Comparison of ENCODE assay signal across 1 cellular context in genomic region chr16:28622532-28623171, GRCh38.
TF ChIP-seq lines count a peak whose summit lies in the region.
"Not testable (repeated sequence)": the region's sequence is repeated elsewhere in the genome, so short reads cannot be mapped to it uniquely, and the experiment has no call there.

No MANE protein-coding gene starts in this region.

TF ChIP-seq in HepG2, 621 proteins besides CTCF, POLR2A, EP300 and RAD21:
- TF ChIP-seq HNF4A (CRISPR knock-in tag; IDR thresholded peaks at IDR 0.05) = peak; percentile 59
- TF ChIP-seq LCORL (IDR thresholded peaks at IDR 0.05); SOX6 (IDR thresholded peaks at IDR 0.05); NR2F6 (CRISPR knock-in tag; IDR thresholded peaks at IDR 0.05): not testable (repeated sequence)
- TF ChIP-seq LCORL (CRISPR knock-in tag; IDR thresholded peaks at IDR 0.05) = 0 out of 2 replicates have a peak, but pooled peaks have one; percentile 21
- TF ChIP-seq RARA (CRISPR knock-in tag; IDR thresholded peaks at IDR 0.05) = peak; percentile 74
- TF ChIP-seq SOX6 (CRISPR knock-in tag; IDR thresholded peaks at IDR 0.05) = peak; percentile 34; the same call in 1 of the 2 replicates
- TF ChIP-seq NR2F1 (CRISPR knock-in tag; IDR thresholded peaks at IDR 0.05) = peak in 1 of 2 experiments; percentile 48; a peak in 1 of 4 replicates
- peak; percentile 47; the same call in 1 of the 2 replicates for TF ChIP-seq GATAD2A (CRISPR knock-in tag; IDR thresholded peaks at IDR 0.05)
- TF ChIP-seq ZNF687 (CRISPR knock-in tag; IDR thresholded peaks at IDR 0.05) = peak; percentile 9; the same call in 1 of the 2 replicates
- 0 out of 2 replicates have a peak, but pooled peaks have one; percentile 35 for TF ChIP-seq POGK (CRISPR knock-in tag; conservative IDR thresholded peaks at IDR 0.05)
- TF ChIP-seq SKI (IDR thresholded peaks at IDR 0.05; ENCODE audit: partially characterized antibody) = peak; percentile 60
- TF ChIP-seq PATZ1 (CRISPR knock-in tag; IDR thresholded peaks at IDR 0.05) = 0 out of 2 replicates have a peak, but pooled peaks have one; percentile 15
- peak; percentile 58 for TF ChIP-seq PAXIP1 (CRISPR knock-in tag; conservative IDR thresholded peaks at IDR 0.05)
- TF ChIP-seq ZBTB7B (CRISPR knock-in tag; IDR thresholded peaks at IDR 0.05) = 0 out of 2 replicates have a peak, but pooled peaks have one; percentile 62
- 0 out of 2 replicates have a peak, but pooled peaks have one; percentile 21 for TF ChIP-seq ZNF430 (CRISPR knock-in tag; IDR thresholded peaks at IDR 0.05)
- TF ChIP-seq RXRB (CRISPR knock-in tag; IDR thresholded peaks at IDR 0.05; ENCODE audit: borderline replicate concordance) = peak; percentile 70
- TF ChIP-seq ARID5B (CRISPR knock-in tag; IDR thresholded peaks at IDR 0.05) = peak; percentile 39; the same call in 1 of the 2 replicates
- peak; percentile 48; the same call in 1 of the 2 replicates for TF ChIP-seq NR2F6 (IDR thresholded peaks at IDR 0.05)
